ENCODE assay signal across 9 cellular contexts in the genomic region with DNA sequence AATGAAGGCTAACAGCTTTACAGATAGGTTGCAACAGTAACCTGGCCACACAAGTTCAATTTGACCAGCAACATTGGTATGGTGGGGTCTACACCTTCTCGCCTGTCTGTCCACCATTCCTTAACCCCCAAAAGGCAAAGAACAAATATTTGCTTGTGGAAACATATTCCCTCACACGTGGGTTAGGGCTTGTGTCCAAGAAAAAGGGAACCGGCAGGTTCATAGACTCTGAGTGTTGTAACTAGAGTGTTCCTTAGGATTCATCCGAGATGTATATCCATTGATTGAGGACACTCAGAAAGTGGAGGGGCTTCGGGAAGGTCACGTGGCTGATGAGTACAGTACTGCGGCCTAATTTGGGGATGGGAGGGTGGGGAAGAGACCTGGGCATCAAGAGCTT. TPM values are rescaled to one million over a fixed set of nuclear protein-coding genes. Genes with fewer than 3 reads are reported as not detected.
DNase-seq lines count a peak whose midpoint lies in the region; TF ChIP-seq lines count a peak whose summit lies in the region.
"Had no signal": no experiment of that assay in that cellular context is flagged by ENCODE, and none has a peak within 500 bp of the region (broad histone marks: within the 10 kb centered on the region; RNA-seq: fewer than 3 reads in every experiment).

No MANE protein-coding gene starts in this region.

- H3K4me3 Mint-ChIP-seq in nephron progenitor cell, result peak overlapping the region; percentile 74

- H3K36me3 Mint-ChIP-seq in nephron progenitor cell (ENCODE audit: low read depth), result no peaks in the 10 kb centered on the region

- H3K27ac ChIP-seq in AG04450 (ENCODE audit: low read depth, low read length) (peak overlapping the region; percentile 100), dorsolateral prefrontal cortex (peak overlapping the region in 55 of 59 donors; percentile 77 to 98 (median 94))

- H3K27me3 Mint-ChIP-seq in nephron progenitor cell (ENCODE audit: low read depth, poor library complexity), result no peaks in the 10 kb centered on the region

- peak overlapping the region; percentile 54 for H3K27ac Mint-ChIP-seq in nephron progenitor cell

- H3K4me1 Mint-ChIP-seq in nephron progenitor cell, result peaks cover 60% of the 10 kb centered on the region

- intact Hi-C loops in dorsolateral prefrontal cortex (cut with DNase I), result loop anchor here (5.0 to 10.0 kb wide), 3 partner anchors 81 to 203 kb away; partner anchors contain the start of genes ZNF827 (in 2 of the 2) and MMAA (in 1 of the 2)

- CTCF ChIA-PET in AG04450 (lab: Charles Lee), result interaction anchor here (1.1 kb wide), 1 partner anchor 114 kb away, joined by 3 read pairs; no protein-coding TSS in a partner anchor

- H3K9me3 Mint-ChIP-seq in nephron progenitor cell, result no peaks in the 10 kb centered on the region

- H3K27me3 ChIP-seq in AG04450 (ENCODE audit: control insufficient read depth, insufficient read depth, low read length), result no peaks in the 10 kb centered on the region
- H3K27me3 ChIP-seq in dorsolateral prefrontal cortex, result no peaks in the 10 kb centered on the region
- H3K27me3 ChIP-seq: cardiac muscle cell had no signal

- TF ChIP-seq CTCF in AG04450 (IDR thresholded peaks at IDR 0.05; ENCODE audit: low read depth, low read length) (no peak), dorsolateral prefrontal cortex (IDR thresholded peaks at IDR 0.05 in 54 of 56, conservative IDR thresholded peaks at IDR 0.05 in 2 of 56; ENCODE audit: low read depth in 1 of 56, partially characterized antibody in 56 of 56) (no peak), nephron progenitor cell (IDR thresholded peaks at IDR 0.05) (no peak)

- no peaks in the 10 kb centered on the region for H3K9me3 ChIP-seq in AG04450 (ENCODE audit: control insufficient read depth, insufficient read depth, low read length)

- POLR2A ChIA-PET in AG04450 (lab: Yijun Ruan, JAX), result interaction anchor here (0.7 to 1.5 kb wide), 6 partner anchors 24 to 154 kb away, joined by 3 to 7 read pairs (median 4); partner anchors contain the start of gene MMAA

- no peak for DNase-seq in AG04450 (ENCODE audit: low read depth, low spot score)
- DNase-seq in LHCN-M2 (ENCODE audit: low read depth), result peak; percentile 28
- DNase-seq in dorsolateral prefrontal cortex, result no peak
- no peak for DNase-seq in nephron progenitor cell
- no peak for DNase-seq in LoVo (ENCODE audit: low spot score)
- no peak for DNase-seq in activated CD8-positive, alpha-beta memory T cell treated with anti-CD3 and anti-CD28 coated beads, Interleukin-2, amount 50 U/mL, for 4 hours
- no peak for DNase-seq in NCI-H2107 treated with DMSO at 0.1 percent for 48 hours (lab: John Stamatoyannopoulos, UW; ENCODE audit: unreplicated experiment)
- no peak for DNase-seq in SKM-1 treated with dmso at 0.1 percent for 144 hours (lab: John Stamatoyannopoulos, UW; ENCODE audit: unreplicated experiment)

- H3K4me3 ChIP-seq in AG04450 (ENCODE audit: low read depth, low read length) (peak overlapping the region; percentile 62), dorsolateral prefrontal cortex (peak overlapping the region in 6 of 59 donors; percentile 69 to 80 (median 72))

RNA-seq across cellular contexts. Expression of gene C4orf51, which starts 54.1 kb away (rescaled TPM):
- polyA plus RNA-seq in AG04450 (2011; rRNA removed), result not detected in 2 replicates
- not detected in 2 replicates for polyA minus RNA-seq in AG04450 (2011; rRNA and poly(A)+ RNA removed)
- total RNA-seq in LHCN-M2 (2014; rRNA removed) (not detected in 2 replicates), dorsolateral prefrontal cortex (under 1 TPM in 1 of 120 experiments, not detected in 119; 0.52 TPM)
- polyA plus RNA-seq in LHCN-M2 (2012), result not detected
- total RNA-seq: cardiac muscle cell had no signal
- polyA plus RNA-seq: cardiac muscle cell had no signal
